Comparison of ENCODE assay signal across 1 cellular context in genomic region chr9:121734465-121734864, GRCh38.
TF ChIP-seq lines count a peak whose summit lies in the region.

No MANE protein-coding gene starts in this region.

TF ChIP-seq in A549, 52 proteins besides CTCF, POLR2A, EP300 and RAD21 (continued from another document):
- no peak for TF ChIP-seq REST (IDR thresholded peaks at IDR 0.05)
- TF ChIP-seq HES2 (IDR thresholded peaks at IDR 0.05): no peak
- TF ChIP-seq HOXA7 (CRISPR knock-in tag; IDR thresholded peaks at IDR 0.05): no peak
- peak; percentile 6 for TF ChIP-seq ZFP36 (IDR thresholded peaks at IDR 0.05; ENCODE audit: borderline replicate concordance, partially characterized antibody)
